In the genomic region with DNA sequence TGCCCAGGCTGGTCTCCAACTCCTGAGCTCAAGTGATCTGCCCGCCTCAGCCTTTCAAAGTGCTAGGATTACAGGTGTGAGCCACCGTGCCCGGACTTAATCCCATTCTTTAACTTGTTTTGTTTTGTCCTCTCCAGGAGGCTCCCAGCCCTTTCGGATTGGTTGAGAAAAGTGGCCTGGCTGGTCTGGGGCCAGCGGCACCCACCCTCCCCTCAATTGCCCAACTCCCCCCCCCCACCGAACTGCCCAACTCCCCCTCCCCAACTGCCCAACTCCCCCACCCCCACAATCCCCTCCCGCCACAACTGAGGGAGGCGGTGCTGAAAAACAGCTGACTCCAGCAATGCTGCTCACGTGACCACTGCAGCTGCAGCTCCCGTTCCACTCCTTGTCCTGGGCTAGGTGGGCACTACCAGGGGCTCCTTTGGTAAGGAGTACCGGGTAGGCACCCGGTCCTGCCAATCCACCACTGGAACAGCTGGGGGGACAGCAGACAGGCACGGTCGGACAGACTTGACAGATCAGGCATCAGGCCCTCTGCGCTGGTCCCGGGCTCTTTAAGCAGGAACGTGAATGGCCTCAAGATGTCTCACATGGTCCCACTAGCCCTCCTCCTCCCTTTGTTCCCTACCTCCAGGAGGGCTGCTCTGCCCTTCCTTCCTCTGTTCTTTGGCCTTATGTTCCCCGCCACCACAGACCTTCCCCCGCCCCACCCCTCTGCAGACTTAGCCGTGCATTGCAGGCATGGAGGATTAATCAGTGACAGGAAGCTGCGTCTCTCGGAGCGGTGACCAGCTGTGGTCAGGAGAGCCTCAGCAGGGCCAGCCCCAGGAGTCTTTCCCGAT, we compare ENCODE assay signal across 1 cellular context.
A peak's percentile ranks its signal among the peaks of the same experiment; 100 is the strongest.
TF ChIP-seq lines count a peak whose summit lies in the region.

A gene (plus strand): TSS at position 720 of the 845 bp plus-strand sequence. CDS start 158 bp downstream, outside the sequence.

TF ChIP-seq in K562, 482 proteins besides CTCF, POLR2A, EP300 and RAD21 (continued from another document and continues in another):
- TF ChIP-seq ZBTB7A (IDR thresholded peaks at IDR 0.05; ENCODE audit: borderline replicate concordance, control insufficient read depth, low read depth, low read length): no peak
- TF ChIP-seq PCBP2 (IDR thresholded peaks at IDR 0.05; ENCODE audit: low read depth, low read length, poor library complexity, severe bottlenecking): no peak
- no peak for TF ChIP-seq HDAC8 (tag; IDR thresholded peaks at IDR 0.05)
- TF ChIP-seq, protein P1, sequence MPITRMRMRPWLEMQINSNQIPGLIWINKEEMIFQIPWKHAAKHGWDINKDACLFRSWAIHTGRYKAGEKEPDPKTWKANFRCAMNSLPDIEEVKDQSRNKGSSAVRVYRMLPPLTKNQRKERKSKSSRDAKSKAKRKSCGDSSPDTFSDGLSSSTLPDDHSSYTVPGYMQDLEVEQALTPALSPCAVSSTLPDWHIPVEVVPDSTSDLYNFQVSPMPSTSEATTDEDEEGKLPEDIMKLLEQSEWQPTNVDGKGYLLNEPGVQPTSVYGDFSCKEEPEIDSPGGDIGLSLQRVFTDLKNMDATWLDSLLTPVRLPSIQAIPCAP (CRISPR knock-in tag; IDR thresholded peaks at IDR 0.05; ENCODE audit: borderline replicate concordance): no peak
- TF ChIP-seq MIER1 (IDR thresholded peaks at IDR 0.05; ENCODE audit: low read depth): no peak
- no peak for TF ChIP-seq HSF4 (CRISPR knock-in tag; IDR thresholded peaks at IDR 0.05; ENCODE audit: borderline replicate concordance)
- no peak for TF ChIP-seq SMAD2 (IDR thresholded peaks at IDR 0.05; ENCODE audit: low read depth, low read length)
- TF ChIP-seq CBFA2T3 (IDR thresholded peaks at IDR 0.05): no peak
- TF ChIP-seq SRSF9 (IDR thresholded peaks at IDR 0.05; ENCODE audit: borderline replicate concordance, low read depth, low read length): no peak
- no peak for TF ChIP-seq KDM5B (IDR thresholded peaks at IDR 0.05; ENCODE audit: insufficient replicate concordance, low read depth, low read length)
- TF ChIP-seq, protein P2, sequence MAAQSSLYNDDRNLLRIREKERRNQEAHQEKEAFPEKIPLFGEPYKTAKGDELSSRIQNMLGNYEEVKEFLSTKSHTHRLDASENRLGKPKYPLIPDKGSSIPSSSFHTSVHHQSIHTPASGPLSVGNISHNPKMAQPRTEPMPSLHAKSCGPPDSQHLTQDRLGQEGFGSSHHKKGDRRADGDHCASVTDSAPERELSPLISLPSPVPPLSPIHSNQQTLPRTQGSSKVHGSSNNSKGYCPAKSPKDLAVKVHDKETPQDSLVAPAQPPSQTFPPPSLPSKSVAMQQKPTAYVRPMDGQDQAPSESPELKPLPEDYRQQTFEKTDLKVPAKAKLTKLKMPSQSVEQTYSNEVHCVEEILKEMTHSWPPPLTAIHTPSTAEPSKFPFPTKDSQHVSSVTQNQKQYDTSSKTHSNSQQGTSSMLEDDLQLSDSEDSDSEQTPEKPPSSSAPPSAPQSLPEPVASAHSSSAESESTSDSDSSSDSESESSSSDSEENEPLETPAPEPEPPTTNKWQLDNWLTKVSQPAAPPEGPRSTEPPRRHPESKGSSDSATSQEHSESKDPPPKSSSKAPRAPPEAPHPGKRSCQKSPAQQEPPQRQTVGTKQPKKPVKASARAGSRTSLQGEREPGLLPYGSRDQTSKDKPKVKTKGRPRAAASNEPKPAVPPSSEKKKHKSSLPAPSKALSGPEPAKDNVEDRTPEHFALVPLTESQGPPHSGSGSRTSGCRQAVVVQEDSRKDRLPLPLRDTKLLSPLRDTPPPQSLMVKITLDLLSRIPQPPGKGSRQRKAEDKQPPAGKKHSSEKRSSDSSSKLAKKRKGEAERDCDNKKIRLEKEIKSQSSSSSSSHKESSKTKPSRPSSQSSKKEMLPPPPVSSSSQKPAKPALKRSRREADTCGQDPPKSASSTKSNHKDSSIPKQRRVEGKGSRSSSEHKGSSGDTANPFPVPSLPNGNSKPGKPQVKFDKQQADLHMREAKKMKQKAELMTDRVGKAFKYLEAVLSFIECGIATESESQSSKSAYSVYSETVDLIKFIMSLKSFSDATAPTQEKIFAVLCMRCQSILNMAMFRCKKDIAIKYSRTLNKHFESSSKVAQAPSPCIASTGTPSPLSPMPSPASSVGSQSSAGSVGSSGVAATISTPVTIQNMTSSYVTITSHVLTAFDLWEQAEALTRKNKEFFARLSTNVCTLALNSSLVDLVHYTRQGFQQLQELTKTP (IDR thresholded peaks at IDR 0.05; ENCODE audit: low read depth in 1 of 2, partially characterized antibody in 2 of 2): no peak
- no peak for TF ChIP-seq PHTF2 (CRISPR knock-in tag; IDR thresholded peaks at IDR 0.05)
- no peak for TF ChIP-seq ARHGAP35 (IDR thresholded peaks at IDR 0.05; ENCODE audit: partially characterized antibody)
- TF ChIP-seq MXI1 (IDR thresholded peaks at IDR 0.05; ENCODE audit: low read depth, low read length): no peak
- TF ChIP-seq RBM17 (IDR thresholded peaks at IDR 0.05; ENCODE audit: borderline replicate concordance, low read depth, low read length): no peak
- TF ChIP-seq, protein P3, sequence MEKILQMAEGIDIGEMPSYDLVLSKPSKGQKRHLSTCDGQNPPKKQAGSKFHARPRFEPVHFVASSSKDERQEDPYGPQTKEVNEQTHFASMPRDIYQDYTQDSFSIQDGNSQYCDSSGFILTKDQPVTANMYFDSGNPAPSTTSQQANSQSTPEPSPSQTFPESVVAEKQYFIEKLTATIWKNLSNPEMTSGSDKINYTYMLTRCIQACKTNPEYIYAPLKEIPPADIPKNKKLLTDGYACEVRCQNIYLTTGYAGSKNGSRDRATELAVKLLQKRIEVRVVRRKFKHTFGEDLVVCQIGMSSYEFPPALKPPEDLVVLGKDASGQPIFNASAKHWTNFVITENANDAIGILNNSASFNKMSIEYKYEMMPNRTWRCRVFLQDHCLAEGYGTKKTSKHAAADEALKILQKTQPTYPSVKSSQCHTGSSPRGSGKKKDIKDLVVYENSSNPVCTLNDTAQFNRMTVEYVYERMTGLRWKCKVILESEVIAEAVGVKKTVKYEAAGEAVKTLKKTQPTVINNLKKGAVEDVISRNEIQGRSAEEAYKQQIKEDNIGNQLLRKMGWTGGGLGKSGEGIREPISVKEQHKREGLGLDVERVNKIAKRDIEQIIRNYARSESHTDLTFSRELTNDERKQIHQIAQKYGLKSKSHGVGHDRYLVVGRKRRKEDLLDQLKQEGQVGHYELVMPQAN (IDR thresholded peaks at IDR 0.05; ENCODE audit: borderline replicate concordance): peak; percentile 64
- TF ChIP-seq RUNX1 (IDR thresholded peaks at IDR 0.05; ENCODE audit: low read depth): no peak
- TF ChIP-seq, protein P4, sequence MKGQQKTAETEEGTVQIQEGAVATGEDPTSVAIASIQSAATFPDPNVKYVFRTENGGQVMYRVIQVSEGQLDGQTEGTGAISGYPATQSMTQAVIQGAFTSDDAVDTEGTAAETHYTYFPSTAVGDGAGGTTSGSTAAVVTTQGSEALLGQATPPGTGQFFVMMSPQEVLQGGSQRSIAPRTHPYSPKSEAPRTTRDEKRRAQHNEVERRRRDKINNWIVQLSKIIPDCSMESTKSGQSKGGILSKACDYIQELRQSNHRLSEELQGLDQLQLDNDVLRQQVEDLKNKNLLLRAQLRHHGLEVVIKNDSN (CRISPR knock-in tag; IDR thresholded peaks at IDR 0.05): peak; percentile 91
- no peak for TF ChIP-seq CAMTA2 (CRISPR knock-in tag; conservative IDR thresholded peaks at IDR 0.05)
- no peak for TF ChIP-seq ZNF76 (CRISPR knock-in tag; IDR thresholded peaks at IDR 0.05; ENCODE audit: borderline replicate concordance)
- TF ChIP-seq HMGN3 (IDR thresholded peaks at IDR 0.05; ENCODE audit: borderline replicate concordance, extremely low read depth, insufficient read length, low read depth, low read length): no peak
- no peak for TF ChIP-seq PTTG1 (tag; IDR thresholded peaks at IDR 0.05; ENCODE audit: low read depth)
- TF ChIP-seq, protein P5, sequence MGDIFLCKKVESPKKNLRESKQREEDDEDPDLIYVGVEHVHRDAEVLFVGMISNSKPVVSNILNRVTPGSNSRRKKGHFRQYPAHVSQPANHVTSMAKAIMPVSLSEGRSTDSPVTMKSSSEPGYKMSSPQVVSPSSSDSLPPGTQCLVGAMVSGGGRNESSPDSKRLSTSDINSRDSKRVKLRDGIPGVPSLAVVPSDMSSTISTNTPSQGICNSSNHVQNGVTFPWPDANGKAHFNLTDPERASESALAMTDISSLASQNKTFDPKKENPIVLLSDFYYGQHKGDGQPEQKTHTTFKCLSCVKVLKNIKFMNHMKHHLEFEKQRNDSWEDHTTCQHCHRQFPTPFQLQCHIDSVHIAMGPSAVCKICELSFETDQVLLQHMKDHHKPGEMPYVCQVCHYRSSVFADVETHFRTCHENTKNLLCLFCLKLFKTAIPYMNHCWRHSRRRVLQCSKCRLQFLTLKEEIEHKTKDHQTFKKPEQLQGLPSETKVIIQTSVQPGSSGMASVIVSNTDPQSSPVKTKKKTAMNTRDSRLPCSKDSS (IDR thresholded peaks at IDR 0.05; ENCODE audit: low read depth, partially characterized antibody): no peak
- TF ChIP-seq, protein P6, sequence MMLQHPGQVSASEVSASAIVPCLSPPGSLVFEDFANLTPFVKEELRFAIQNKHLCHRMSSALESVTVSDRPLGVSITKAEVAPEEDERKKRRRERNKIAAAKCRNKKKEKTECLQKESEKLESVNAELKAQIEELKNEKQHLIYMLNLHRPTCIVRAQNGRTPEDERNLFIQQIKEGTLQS (IDR thresholded peaks at IDR 0.05): no peak
- TF ChIP-seq, protein P6 (CRISPR knock-in tag; conservative IDR thresholded peaks at IDR 0.05): no peak
- no peak for TF ChIP-seq ZNF282 (CRISPR knock-in tag; IDR thresholded peaks at IDR 0.05)
- TF ChIP-seq HCFC1 (IDR thresholded peaks at IDR 0.05; ENCODE audit: low read depth, low read length): 0 out of 2 replicates have a peak, but pooled peaks have one; percentile 11
- TF ChIP-seq ZNF316 (IDR thresholded peaks at IDR 0.05): peak; percentile 69
- no peak for TF ChIP-seq ZNF75A (CRISPR knock-in tag; IDR thresholded peaks at IDR 0.05)
- TF ChIP-seq KLF10 (CRISPR knock-in tag; IDR thresholded peaks at IDR 0.05): no peak
- no peak for TF ChIP-seq PYGO2 (tag; IDR thresholded peaks at IDR 0.05)
- TF ChIP-seq TGIF2 (CRISPR knock-in tag; IDR thresholded peaks at IDR 0.05): no peak
- no peak for TF ChIP-seq POLR2AphosphoS5 (IDR thresholded peaks at IDR 0.05; ENCODE audit: control insufficient read depth, insufficient read depth, low read depth, low read length)
- TF ChIP-seq FOXM1 (IDR thresholded peaks at IDR 0.05; ENCODE audit: low read depth): no peak
- TF ChIP-seq FOXM1 (CRISPR knock-in tag; IDR thresholded peaks at IDR 0.05; ENCODE audit: low read depth): no peak
- TF ChIP-seq ETV5 (CRISPR knock-in tag; IDR thresholded peaks at IDR 0.05; ENCODE audit: low read depth): no peak
- no peak for TF ChIP-seq U2AF1 (optimal IDR thresholded peaks at IDR 0.05; ENCODE audit: low read depth, low read length)
- no peak for TF ChIP-seq RBM22 (IDR thresholded peaks at IDR 0.05; ENCODE audit: low read depth, low read length, poor library complexity, severe bottlenecking)
- no peak for TF ChIP-seq MECOM (CRISPR knock-in tag; IDR thresholded peaks at IDR 0.05)
- TF ChIP-seq, protein P7, sequence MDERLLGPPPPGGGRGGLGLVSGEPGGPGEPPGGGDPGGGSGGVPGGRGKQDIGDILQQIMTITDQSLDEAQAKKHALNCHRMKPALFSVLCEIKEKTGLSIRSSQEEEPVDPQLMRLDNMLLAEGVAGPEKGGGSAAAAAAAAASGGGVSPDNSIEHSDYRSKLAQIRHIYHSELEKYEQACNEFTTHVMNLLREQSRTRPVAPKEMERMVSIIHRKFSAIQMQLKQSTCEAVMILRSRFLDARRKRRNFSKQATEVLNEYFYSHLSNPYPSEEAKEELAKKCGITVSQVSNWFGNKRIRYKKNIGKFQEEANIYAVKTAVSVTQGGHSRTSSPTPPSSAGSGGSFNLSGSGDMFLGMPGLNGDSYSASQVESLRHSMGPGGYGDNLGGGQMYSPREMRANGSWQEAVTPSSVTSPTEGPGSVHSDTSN (CRISPR knock-in tag; IDR thresholded peaks at IDR 0.05; ENCODE audit: low read depth): no peak
- TF ChIP-seq, protein P7 (tag; conservative IDR thresholded peaks at IDR 0.05; ENCODE audit: low read depth): no peak
- TF ChIP-seq NFYB (IDR thresholded peaks at IDR 0.05; ENCODE audit: extremely low read depth, insufficient read length): no peak
- TF ChIP-seq ETV1 (tag; conservative IDR thresholded peaks at IDR 0.05; ENCODE audit: low read depth): 0 out of 2 replicates have a peak, but pooled peaks have one; percentile 14
- no peak for TF ChIP-seq ZNF707 (CRISPR knock-in tag; conservative IDR thresholded peaks at IDR 0.05)
- no peak for TF ChIP-seq ZNF780A (CRISPR knock-in tag; IDR thresholded peaks at IDR 0.05)
- no peak for TF ChIP-seq ZBTB17 (CRISPR knock-in tag; IDR thresholded peaks at IDR 0.05)
- TF ChIP-seq CBFA2T2 (conservative IDR thresholded peaks at IDR 0.05): peak; percentile 69
- no peak for TF ChIP-seq CCAR2 (IDR thresholded peaks at IDR 0.05; ENCODE audit: low read depth, low read length)
- TF ChIP-seq, protein P8, sequence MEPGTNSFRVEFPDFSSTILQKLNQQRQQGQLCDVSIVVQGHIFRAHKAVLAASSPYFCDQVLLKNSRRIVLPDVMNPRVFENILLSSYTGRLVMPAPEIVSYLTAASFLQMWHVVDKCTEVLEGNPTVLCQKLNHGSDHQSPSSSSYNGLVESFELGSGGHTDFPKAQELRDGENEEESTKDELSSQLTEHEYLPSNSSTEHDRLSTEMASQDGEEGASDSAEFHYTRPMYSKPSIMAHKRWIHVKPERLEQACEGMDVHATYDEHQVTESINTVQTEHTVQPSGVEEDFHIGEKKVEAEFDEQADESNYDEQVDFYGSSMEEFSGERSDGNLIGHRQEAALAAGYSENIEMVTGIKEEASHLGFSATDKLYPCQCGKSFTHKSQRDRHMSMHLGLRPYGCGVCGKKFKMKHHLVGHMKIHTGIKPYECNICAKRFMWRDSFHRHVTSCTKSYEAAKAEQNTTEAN (CRISPR knock-in tag; IDR thresholded peaks at IDR 0.05): no peak
